ENCODE assay signal across 14 cellular contexts in the genomic region with DNA sequence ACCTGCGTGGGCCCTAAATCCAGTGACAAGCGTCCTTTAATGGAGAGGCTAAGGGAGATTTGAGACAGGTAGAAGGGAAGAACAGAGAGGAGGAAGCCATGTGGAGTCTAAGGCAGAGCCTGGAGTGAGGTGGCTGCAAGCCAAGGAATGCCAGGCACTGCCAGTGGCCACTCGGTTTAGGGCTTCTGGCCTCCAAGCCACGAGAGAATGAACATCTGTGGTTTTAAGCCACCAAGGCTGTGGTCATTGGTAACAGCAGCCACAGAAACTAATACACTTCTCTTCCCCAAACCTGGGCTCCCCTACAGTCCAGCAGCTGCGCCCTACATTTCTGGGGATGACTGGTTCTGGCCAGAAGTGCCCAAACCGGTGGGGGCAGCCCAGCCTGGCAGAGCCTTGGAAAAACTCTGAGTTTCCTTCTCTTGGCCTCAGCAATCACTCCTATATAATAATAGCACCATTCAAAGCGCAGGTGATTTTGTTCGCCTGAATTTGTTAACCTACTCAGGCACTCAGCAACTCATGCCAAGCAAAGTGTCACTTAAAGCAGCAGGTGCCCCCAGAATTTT.
DNase-seq lines count a peak whose midpoint lies in the region; ATAC-seq, FAIRE-seq and TF ChIP-seq lines count a peak whose summit lies in the region.
"Had no signal": no experiment of that assay in that cellular context is flagged by ENCODE, and none has a peak within 500 bp of the region (broad histone marks: within the 10 kb centered on the region; RNA-seq: fewer than 3 reads in every experiment).

No MANE protein-coding gene starts in this region.

- H3K4me2 ChIP-seq in K562 (ENCODE audit: insufficient read depth, low read length) = no peak overlapping the region

- peak overlapping the region; percentile 8 to 64; a peak in 2 of 4 replicates for H3K9ac ChIP-seq in K562 (ENCODE audit: insufficient read depth in 1 of 2, low read depth in 2 of 2, low read length in 2 of 2)

- H3K4me3 ChIP-seq in K562 (no peak overlapping the region), transverse colon (no peak overlapping the region)
- H3K4me3 ChIP-seq: thyroid gland had no signal

- intact Hi-C loops in K562 (cut with micrococcal nuclease) = loop anchor here (2.0 kb wide), 1 partner anchor 33 kb away; no protein-coding TSS in a partner anchor
- intact Hi-C loops in left colon (cut with DNase I, micrococcal nuclease) = no loop called here
- intact Hi-C loops in transverse colon (cut with DNase I; ENCODE audit: low total_unique reads) = no loop called here
- intact Hi-C loops in activated CD4-positive, alpha-beta T cell treated with anti-CD3 and anti-CD28 coated beads for 36 hours (cut with DNase I, micrococcal nuclease) = no loop called here

- WGBS in K562 (ENCODE audit: insufficient coverage, low coverage, missing lambda C conversion rate) = 82% methylated on average over 8 of the region's 8 CpGs
- WGBS in transverse colon (ENCODE audit: low coverage in 1 of 2), 2 donors = 51 to 59% methylated on average over 5 to 8 of the region's 8 CpGs

- H3K9me3 ChIP-seq in K562 (replicated peaks; ENCODE audit: control insufficient read depth, insufficient read depth, low read depth, low read length) (no peaks in the 10 kb centered on the region), transverse colon (no peaks in the 10 kb centered on the region)
- H3K9me3 ChIP-seq: thyroid gland had no signal

- no peak for ATAC-seq in activated naive CD8-positive, alpha-beta T cell treated with anti-CD3 and anti-CD28 coated beads, Interleukin-2, amount 10 ng/mL, durations not matched to agents 7 days and 5 days (ENCODE audit: low read depth)
- ATAC-seq in activated naive CD8-positive, alpha-beta T cell treated with anti-CD3 and anti-CD28 coated beads, Interleukin-2, amount 50 U/mL, for 24 hours = no peak
- ATAC-seq in K562 (no peak), left colon (peak; percentile 37)
- ATAC-seq in activated T-cell treated with anti-CD3 and anti-CD28 coated beads, Interleukin-2, amount 50 U/mL, for 4 hours = no peak
- no peak for ATAC-seq in activated CD4-positive, alpha-beta T cell treated with anti-CD3 and anti-CD28 coated beads for 36 hours

- in situ Hi-C loops in K562 (cut with MboI) (no loop called here), transverse colon (cut with MboI; ENCODE audit: low pct_ligation_motif_present in 1 of 4, low pct_unique_long_range_greater_than_20kb in 1 of 4, low sequenced_read_pairs in 3 of 4) (no loop called here)

- H3K27ac ChIP-seq in K562 (ENCODE audit: extremely low read depth, low read depth, low read length) = no peak overlapping the region; the same call in 2 of the 3 replicates
- peak overlapping the region; percentile 64 to 84 (median 78) for H3K27ac ChIP-seq in transverse colon

- H3K27me3 Mint-ChIP-seq in activated naive CD8-positive, alpha-beta T cell treated with anti-CD3 and anti-CD28 coated beads, Interleukin-2, amount 10 ng/mL, durations not matched to agents 7 days and 5 days = peaks cover 24% of the 10 kb centered on the region
- peaks cover 26% of the 10 kb centered on the region for H3K27me3 Mint-ChIP-seq in activated naive CD8-positive, alpha-beta T cell treated with anti-CD3 and anti-CD28 coated beads, Interleukin-2, amount 50 U/mL, for 24 hours
- H3K27me3 Mint-ChIP-seq in activated T-cell treated with anti-CD3 and anti-CD28 coated beads, Interleukin-2, amount 50 U/mL, for 4 hours (ENCODE audit: low read depth) = peaks cover 9% of the 10 kb centered on the region
- H3K27me3 Mint-ChIP-seq in activated CD4-positive, alpha-beta T cell treated with anti-CD3 and anti-CD28 coated beads for 36 hours = peaks cover 10% of the 10 kb centered on the region

- H3K36me3 Mint-ChIP-seq in activated naive CD8-positive, alpha-beta T cell treated with anti-CD3 and anti-CD28 coated beads, Interleukin-2, amount 10 ng/mL, durations not matched to agents 7 days and 5 days = peaks cover 5% of the 10 kb centered on the region
- no peaks in the 10 kb centered on the region for H3K36me3 Mint-ChIP-seq in activated naive CD8-positive, alpha-beta T cell treated with anti-CD3 and anti-CD28 coated beads, Interleukin-2, amount 50 U/mL, for 24 hours (ENCODE audit: low read depth)
- H3K36me3 Mint-ChIP-seq in activated T-cell treated with anti-CD3 and anti-CD28 coated beads, Interleukin-2, amount 50 U/mL, for 4 hours (ENCODE audit: insufficient read depth) = no peaks in the 10 kb centered on the region
- H3K36me3 Mint-ChIP-seq in activated CD4-positive, alpha-beta T cell treated with anti-CD3 and anti-CD28 coated beads for 36 hours (ENCODE audit: low read depth) = no peaks in the 10 kb centered on the region

- H3K27ac Mint-ChIP-seq in activated naive CD8-positive, alpha-beta T cell treated with anti-CD3 and anti-CD28 coated beads, Interleukin-2, amount 10 ng/mL, durations not matched to agents 7 days and 5 days = peak overlapping the region; percentile 36
- no peak overlapping the region for H3K27ac Mint-ChIP-seq in activated naive CD8-positive, alpha-beta T cell treated with anti-CD3 and anti-CD28 coated beads, Interleukin-2, amount 50 U/mL, for 24 hours
- no peak overlapping the region for H3K27ac Mint-ChIP-seq in activated CD4-positive, alpha-beta T cell treated with anti-CD3 and anti-CD28 coated beads for 36 hours

- H2AFZ ChIP-seq in K562 (ENCODE audit: low read depth, low read length) = peak overlapping the region; percentile 100

- TF ChIP-seq RAD21 in K562 (CRISPR knock-in tag; conservative IDR thresholded peaks at IDR 0.05 in 1 of 2, IDR thresholded peaks at IDR 0.05 in 1 of 2) = no peak

- peaks cover 24 to 52% of the 10 kb centered on the region in 2 experiments for H3K4me1 ChIP-seq in K562 (replicated peaks in 1 of 2; ENCODE audit: control insufficient read depth in 2 of 2, insufficient read depth in 2 of 2, low read length in 2 of 2)
- peaks cover 11 to 44% (median 26%) of the 10 kb centered on the region in 4 donors for H3K4me1 ChIP-seq in transverse colon

- TF ChIP-seq CTCF in K562 (IDR thresholded peaks at IDR 0.05 in 2 of 3, conservative IDR thresholded peaks at IDR 0.05 in 1 of 3; ENCODE audit: insufficient read depth in 2 of 3, low read depth in 1 of 3, low read length in 3 of 3) = no peak
- TF ChIP-seq CTCF in transverse colon (IDR thresholded peaks at IDR 0.05) = no peak

- TF ChIP-seq EP300 in K562 (IDR thresholded peaks at IDR 0.05; ENCODE audit: low read length) (no peak), transverse colon (IDR thresholded peaks at IDR 0.05; ENCODE audit: low read depth) (no peak)

- H3K36me3 ChIP-seq in K562 (ENCODE audit: control insufficient read depth, insufficient read depth, low read length) (no peaks in the 10 kb centered on the region), transverse colon (no peaks in the 10 kb centered on the region)
- H3K36me3 ChIP-seq: thyroid gland had no signal

- H3K9me1 ChIP-seq in K562 (ENCODE audit: control insufficient read depth, insufficient read depth, low read length) = no peaks in the 10 kb centered on the region

- POLR2A ChIA-PET in activated naive CD8-positive, alpha-beta T cell treated with anti-CD3 and anti-CD28 coated beads, Interleukin-2, amount 10 ng/mL, durations not matched to agents 7 days and 5 days (lab: Charles Lee) = no interaction called here
- POLR2A ChIA-PET in K562 (lab: Yijun Ruan, JAX) = interaction anchor here (1.2 kb wide), 1 partner anchor 13 kb away, joined by 3 read pairs; no protein-coding TSS in a partner anchor
- POLR2A ChIA-PET in activated CD4-positive, alpha-beta T cell treated with anti-CD3 and anti-CD28 coated beads for 36 hours (lab: Charles Lee) = no interaction called here

- H3K4me3 Mint-ChIP-seq in activated naive CD8-positive, alpha-beta T cell treated with anti-CD3 and anti-CD28 coated beads, Interleukin-2, amount 10 ng/mL, durations not matched to agents 7 days and 5 days = peak overlapping the region; percentile 14
- H3K4me3 Mint-ChIP-seq in activated naive CD8-positive, alpha-beta T cell treated with anti-CD3 and anti-CD28 coated beads, Interleukin-2, amount 50 U/mL, for 24 hours = no peak overlapping the region
- H3K4me3 Mint-ChIP-seq in activated T-cell treated with anti-CD3 and anti-CD28 coated beads, Interleukin-2, amount 50 U/mL, for 4 hours = no peak overlapping the region
- H3K4me3 Mint-ChIP-seq in activated CD4-positive, alpha-beta T cell treated with anti-CD3 and anti-CD28 coated beads for 36 hours = no peak overlapping the region

- TF ChIP-seq POLR2A in K562 (conservative IDR thresholded peaks at IDR 0.05) (no peak), transverse colon (IDR thresholded peaks at IDR 0.05) (no peak)

- FAIRE-seq in K562 (lab: Jason Lieb, UNC) = no peak
- FAIRE-seq: endometrium had no signal

- peaks cover 3% of the 10 kb centered on the region for H3K9me3 Mint-ChIP-seq in activated naive CD8-positive, alpha-beta T cell treated with anti-CD3 and anti-CD28 coated beads, Interleukin-2, amount 10 ng/mL, durations not matched to agents 7 days and 5 days
- H3K9me3 Mint-ChIP-seq in activated naive CD8-positive, alpha-beta T cell treated with anti-CD3 and anti-CD28 coated beads, Interleukin-2, amount 50 U/mL, for 24 hours = peaks cover 8% of the 10 kb centered on the region
- peaks cover 7% of the 10 kb centered on the region for H3K9me3 Mint-ChIP-seq in activated T-cell treated with anti-CD3 and anti-CD28 coated beads, Interleukin-2, amount 50 U/mL, for 4 hours
- H3K9me3 Mint-ChIP-seq in activated CD4-positive, alpha-beta T cell treated with anti-CD3 and anti-CD28 coated beads for 36 hours (ENCODE audit: low read depth) = peaks cover 2% of the 10 kb centered on the region

- CTCF ChIA-PET in K562 (lab: Yijun Ruan, JAX; ENCODE audit: low intra/inter-chr PET ratio) = no interaction called here
- CTCF ChIA-PET in activated CD4-positive, alpha-beta T cell treated with anti-CD3 and anti-CD28 coated beads for 36 hours (lab: Charles Lee) = no interaction called here

- no TSS peak for BruUV-seq in K562 (replicated peaks; lab: Mats Ljungman, UMichigan)

- H3K79me2 ChIP-seq in K562 (ENCODE audit: control insufficient read depth, insufficient read depth, low read length) = no peaks in the 10 kb centered on the region

- peaks cover 16% of the 10 kb centered on the region for H3K4me1 Mint-ChIP-seq in activated naive CD8-positive, alpha-beta T cell treated with anti-CD3 and anti-CD28 coated beads, Interleukin-2, amount 10 ng/mL, durations not matched to agents 7 days and 5 days
- H3K4me1 Mint-ChIP-seq in activated naive CD8-positive, alpha-beta T cell treated with anti-CD3 and anti-CD28 coated beads, Interleukin-2, amount 50 U/mL, for 24 hours = peaks cover 5% of the 10 kb centered on the region
- H3K4me1 Mint-ChIP-seq in activated T-cell treated with anti-CD3 and anti-CD28 coated beads, Interleukin-2, amount 50 U/mL, for 4 hours (ENCODE audit: low read depth) = peaks cover 8% of the 10 kb centered on the region
- H3K4me1 Mint-ChIP-seq in activated CD4-positive, alpha-beta T cell treated with anti-CD3 and anti-CD28 coated beads for 36 hours = peaks cover 2% of the 10 kb centered on the region

- H3K27me3 ChIP-seq in K562 (ENCODE audit: control insufficient read depth in 2 of 2, insufficient read depth in 2 of 2, low read length in 2 of 2) = no peaks in the 10 kb centered on the region
- peaks cover 3% of the 10 kb centered on the region for H3K27me3 ChIP-seq in transverse colon
- H3K27me3 ChIP-seq: thyroid gland had no signal

- H4K20me1 ChIP-seq in K562 (replicated peaks; ENCODE audit: control insufficient read depth, insufficient read depth, low read length) = no peaks in the 10 kb centered on the region

- peak; percentile 13 for DNase-seq in activated naive CD8-positive, alpha-beta T cell treated with anti-CD3 and anti-CD28 coated beads, Interleukin-2, amount 10 ng/mL, durations not matched to agents 7 days and 5 days
- no peak for DNase-seq in activated naive CD8-positive, alpha-beta T cell treated with anti-CD3 and anti-CD28 coated beads, Interleukin-2, amount 50 U/mL, for 24 hours
- DNase-seq in K562 (ENCODE audit: extremely low read depth in 1 of 4, low spot score in 3 of 4) (no peak), left colon (peak in 1 of 2 donors; percentile 43), transverse colon (peak; percentile 39), amygdala (lab: John Stamatoyannopoulos, UW) (no peak)
- no peak for DNase-seq in activated T-cell treated with anti-CD3 and anti-CD28 coated beads, Interleukin-2, amount 50 U/mL, for 4 hours
- no peak for DNase-seq in activated CD4-positive, alpha-beta T cell treated with anti-CD3 and anti-CD28 coated beads for 36 hours
- DNase-seq: mammary epithelial cell; NCI-H1105 treated with DMSO at 0.1 percent for 48 hours; NCI-H524; stimulated activated CD4-positive, alpha-beta T cell treated with anti-CD3 and anti-CD28 coated beads, Interleukin-15, amount 100 ng/mL, for 24 hours; thyroid gland had no signal

Comparison
In these comparisons a context has a peak if more than half of its experiments do, and no peak if none do; other contexts are left out.
1. DNase-seq: peak in activated naive CD8-positive, alpha-beta T cell treated with anti-CD3 and anti-CD28 coated beads, Interleukin-2, amount 10 ng/mL, durations not matched to agents 7 days and 5 days (single experiment) and transverse colon (single experiment); none in activated naive CD8-positive, alpha-beta T cell treated with anti-CD3 and anti-CD28 coated beads, Interleukin-2, amount 50 U/mL, for 24 hours (single experiment), K562 (0 of 4), activated T-cell treated with anti-CD3 and anti-CD28 coated beads, Interleukin-2, amount 50 U/mL, for 4 hours (single experiment), amygdala (0 of 56) and activated CD4-positive, alpha-beta T cell treated with anti-CD3 and anti-CD28 coated beads for 36 hours (single experiment).